10 cellular contexts compared by ENCODE assay signal in the genomic region with DNA sequence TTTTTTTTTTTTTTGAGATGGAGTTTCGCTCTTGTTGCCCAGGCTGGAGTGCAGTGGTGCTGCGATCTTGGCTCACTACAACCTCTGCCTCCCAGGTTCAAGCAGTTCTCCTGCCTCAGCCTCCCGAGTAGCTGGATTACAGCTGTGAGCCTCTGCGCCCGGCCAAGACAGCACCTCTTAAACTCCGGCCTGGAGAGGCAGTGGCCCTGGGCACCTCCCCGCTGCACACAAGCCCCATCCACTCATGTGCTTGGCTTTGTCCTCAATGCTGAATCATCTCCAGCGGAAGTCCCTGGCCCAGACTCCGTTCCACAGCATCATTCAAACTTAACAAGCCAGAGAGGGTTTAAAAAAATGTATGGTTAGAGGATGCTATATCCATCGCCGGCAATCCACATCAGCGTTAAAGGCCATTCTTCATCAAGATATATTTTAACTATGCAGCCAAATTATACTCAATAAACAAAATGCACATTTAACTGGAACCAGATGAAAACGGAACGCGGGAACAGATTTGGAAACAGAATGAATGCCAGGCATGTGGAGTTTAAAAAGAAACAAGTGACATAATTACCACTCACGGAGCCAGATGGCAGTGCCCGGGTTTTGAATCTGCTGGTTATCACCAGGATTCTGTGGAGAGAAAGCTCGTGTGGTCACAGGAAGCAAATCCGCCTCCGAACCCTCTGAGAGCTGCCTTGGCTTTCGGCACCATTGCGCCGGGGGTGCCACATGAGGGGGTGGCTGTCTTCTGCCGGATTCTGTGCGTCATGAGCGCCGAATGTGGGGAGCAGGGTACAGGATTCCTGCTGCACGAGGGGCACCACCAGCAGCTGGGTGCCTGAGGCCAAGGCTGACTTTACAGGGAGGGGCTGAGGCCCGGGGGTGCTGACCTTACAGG. TPM values are rescaled to one million over a fixed set of nuclear protein-coding genes. Genes with fewer than 3 reads are reported as not detected.
DNase-seq lines count a peak whose midpoint lies in the region; ATAC-seq and TF ChIP-seq lines count a peak whose summit lies in the region.
"Had no signal": no experiment of that assay in that cellular context is flagged by ENCODE, and none has a peak within 500 bp of the region (broad histone marks: within the 10 kb centered on the region; RNA-seq: fewer than 3 reads in every experiment).

No MANE protein-coding gene starts in this region.

- no peak overlapping the region for H3K4me3 Mint-ChIP-seq in H9

- TF ChIP-seq CTCF in AG09319 (IDR thresholded peaks at IDR 0.05; ENCODE audit: low read depth, low read length) (no peak), mammary epithelial cell (conservative IDR thresholded peaks at IDR 0.05 in 1 of 2, IDR thresholded peaks at IDR 0.05 in 1 of 2; ENCODE audit: extremely low read depth in 1 of 2, insufficient read depth in 1 of 2, low read depth in 1 of 2, low read length in 2 of 2) (no peak), esophagus muscularis mucosa (IDR thresholded peaks at IDR 0.05) (no peak), H9 (conservative IDR thresholded peaks at IDR 0.05) (no peak)

- no peaks in the 10 kb centered on the region for H3K23me2 ChIP-seq in H9 (ENCODE audit: insufficient read length, low read depth, low read length, poor library complexity, severe bottlenecking)

- no peaks in the 10 kb centered on the region for H3K79me1 ChIP-seq in H9 (ENCODE audit: insufficient read depth, low read depth, low read length, poor library complexity, severe bottlenecking)

- H3K36me3 ChIP-seq in mammary epithelial cell (ENCODE audit: insufficient read depth, low read length) (no peaks in the 10 kb centered on the region), esophagus muscularis mucosa (no peaks in the 10 kb centered on the region)

- no peak for ATAC-seq in HG03354 (IDR thresholded peaks at IDR 0.05; ENCODE audit: poor library complexity, severe bottlenecking, unreplicated experiment)

- no peaks in the 10 kb centered on the region for H3K27me3 ChIP-seq in mammary epithelial cell (ENCODE audit: insufficient read depth, low read length)
- H3K27me3 ChIP-seq in esophagus muscularis mucosa: peaks cover 0 to 38% (median 0%) of the 10 kb centered on the region in 4 donors
- no peaks in the 10 kb centered on the region for H3K27me3 ChIP-seq in H9 (ENCODE audit: insufficient read depth, low read length)

- peak overlapping the region in 1 of 3 experiments; percentile 35; a peak in 1 of 7 replicates for H3K27ac Mint-ChIP-seq in H9

- no peak overlapping the region for H2BK15ac ChIP-seq in H9 (ENCODE audit: low read depth, low read length)

- no peaks in the 10 kb centered on the region for H3K9me3 Mint-ChIP-seq in H9

- dilution Hi-C loops in mammary epithelial cell (cut with HindIII; ENCODE audit: low sequenced_read_pairs): loop anchor here (5.0 kb wide), 1 partner anchor 54 kb away; no protein-coding TSS in a partner anchor

- no peak for TF ChIP-seq POLR2A in esophagus muscularis mucosa (IDR thresholded peaks at IDR 0.05; ENCODE audit: low read depth)

- H4K20me1 ChIP-seq in mammary epithelial cell (ENCODE audit: insufficient read depth, low read length) (no peaks in the 10 kb centered on the region), H9 (ENCODE audit: control insufficient read depth, insufficient read depth, insufficient read length) (no peaks in the 10 kb centered on the region)

- H3K18ac ChIP-seq in H9 (ENCODE audit: insufficient read length, low read depth, low read length): no peak overlapping the region

- no peak overlapping the region for H2BK5ac ChIP-seq in H9 (ENCODE audit: insufficient read length, low read length)

- no TSS peak for BruUV-seq in mammary epithelial cell (replicated peaks; lab: Mats Ljungman, UMichigan)

- no peak overlapping the region for H4K91ac ChIP-seq in H9 (ENCODE audit: insufficient read length, low read depth, low read length)

- H3K4me3 ChIP-seq in mammary epithelial cell (replicated peaks in 1 of 3; ENCODE audit: insufficient read depth in 1 of 3, low read depth in 2 of 3, low read length in 3 of 3) (no peak overlapping the region), esophagus muscularis mucosa (no peak overlapping the region)

- H3K4me1 ChIP-seq in mammary epithelial cell (ENCODE audit: insufficient read depth, low read length) (no peaks in the 10 kb centered on the region), esophagus muscularis mucosa (no peaks in the 10 kb centered on the region), H9 (ENCODE audit: insufficient read depth, low read length) (no peaks in the 10 kb centered on the region)

- H3K27me3 Mint-ChIP-seq in H9 (ENCODE audit: low read depth): peaks cover 4% of the 10 kb centered on the region

- in situ Hi-C loops in mammary epithelial cell (cut with MboI; ENCODE audit: low sequenced_read_pairs in 2 of 2): no loop called here

- no peak for TF ChIP-seq EP300 in esophagus muscularis mucosa (IDR thresholded peaks at IDR 0.05)

- H2BK12ac ChIP-seq in H9 (ENCODE audit: insufficient read length, low read depth, low read length): no peak overlapping the region

- H2BK20ac ChIP-seq in H9 (ENCODE audit: low read depth, low read length, poor library complexity, severe bottlenecking): no peak overlapping the region

- H3K4ac ChIP-seq in H9 (ENCODE audit: low read depth, low read length): no peak overlapping the region

- no peak overlapping the region for H2BK120ac ChIP-seq in H9 (ENCODE audit: low read depth, low read length, poor library complexity, severe bottlenecking)

- H3K9me3 ChIP-seq in mammary epithelial cell (replicated peaks; ENCODE audit: insufficient read depth, low read length): peaks cover 21% of the 10 kb centered on the region
- no peaks in the 10 kb centered on the region for H3K9me3 ChIP-seq in esophagus muscularis mucosa
- no peaks in the 10 kb centered on the region for H3K9me3 ChIP-seq in H9 (ENCODE audit: control insufficient read depth, low read depth, low read length)

- no peak overlapping the region for H4K5ac ChIP-seq in H9 (ENCODE audit: insufficient read length, low read depth, low read length)

- H3T11ph ChIP-seq in H9 (ENCODE audit: low read length): no peak overlapping the region

- H3K4me2 ChIP-seq in mammary epithelial cell (ENCODE audit: insufficient read depth, low read depth, low read length) (no peak overlapping the region), H9 (ENCODE audit: insufficient read depth, insufficient read length, low read length) (no peak overlapping the region)

- H2AK5ac ChIP-seq in H9 (ENCODE audit: insufficient read length, low read length): no peak overlapping the region

- H3K56ac ChIP-seq in H9 (ENCODE audit: insufficient read length, low read depth, low read length): no peak overlapping the region

- no peaks in the 10 kb centered on the region for H3K36me3 Mint-ChIP-seq in H9 (ENCODE audit: insufficient read depth in 1 of 3, low read depth in 3 of 3)

- no peak overlapping the region for H3K14ac ChIP-seq in H9 (ENCODE audit: insufficient read depth, low read length)

- intact Hi-C loops in mammary epithelial cell (cut with micrococcal nuclease) (no loop called here), esophagus muscularis mucosa (cut with DNase I) (no loop called here)

- peak; percentile 89 for DNase-seq in AG09319 (ENCODE audit: extremely low read depth, low read depth)
- peak; percentile 20 for DNase-seq in LHCN-M2 (ENCODE audit: low read depth)
- DNase-seq in cerebellum (ENCODE audit: low spot score): peak; percentile 65
- peak; percentile 83 for DNase-seq in middle frontal gyrus (ENCODE audit: extremely low spot score, low spot score)
- DNase-seq in mammary epithelial cell: no peak
- DNase-seq in esophagus muscularis mucosa (ENCODE audit: extremely low spot score): no peak
- DNase-seq in H9: no peak
- DNase-seq: DND-41 had no signal

- CTCF ChIA-PET in mammary epithelial cell (lab: Charles Lee; ENCODE audit: low non-redundant PET): no interaction called here

- H4K8ac ChIP-seq in H9 (replicated peaks; ENCODE audit: insufficient read length, low read depth, low read length): no peak overlapping the region

- WGBS in mammary epithelial cell (ENCODE audit: low coverage, missing lambda C conversion rate): 68% methylated on average over 18 of the region's 29 CpGs
- 75% methylated on average over 22 of the region's 29 CpGs for WGBS in esophagus muscularis mucosa
- no CpG with 5 or more reads among the region's 29 CpGs for WGBS in H9 (ENCODE audit: extremely low coverage, insufficient read length, low lambda C conversion rate)

- H2AFZ ChIP-seq in mammary epithelial cell (ENCODE audit: low read depth, low read length) (no peak overlapping the region), H9 (ENCODE audit: low read length) (no peak overlapping the region)

- H3K27ac ChIP-seq in mammary epithelial cell (ENCODE audit: insufficient read depth, low read depth, low read length) (no peak overlapping the region), esophagus muscularis mucosa (replicated peaks in 1 of 4) (no peak overlapping the region), H9 (ENCODE audit: insufficient read length, low read depth, low read length) (no peak overlapping the region)

- H3K4me1 Mint-ChIP-seq in H9: peaks cover 2 to 12% of the 10 kb centered on the region in 2 experiments

- H3K23ac ChIP-seq in H9 (ENCODE audit: insufficient read length, low read depth, low read length): no peak overlapping the region

- H3K9ac ChIP-seq in mammary epithelial cell (ENCODE audit: insufficient read depth, low read length) (no peak overlapping the region), H9 (ENCODE audit: extremely low read depth, insufficient read length, low read length) (no peak overlapping the region)

- no peaks in the 10 kb centered on the region for H3K79me2 ChIP-seq in mammary epithelial cell (ENCODE audit: insufficient read depth, low read length)
- no peaks in the 10 kb centered on the region for H3K79me2 ChIP-seq in H9 (ENCODE audit: insufficient read depth, low read length)

RNA-seq across cellular contexts. Expression of a gene that starts 45.6 kb away (rescaled TPM):
- total RNA-seq in LHCN-M2 (2014; rRNA removed): not detected in 2 replicates
- 0.10 TPM for polyA plus RNA-seq in LHCN-M2 (2012)
- total RNA-seq in cerebellum: 5.2 TPM
- total RNA-seq in mammary epithelial cell: under 1 TPM in 1 of 2 donors, not detected in 1; 0.33 TPM
- not detected for polyA plus RNA-seq in mammary epithelial cell
- not detected for polyA minus RNA-seq in mammary epithelial cell
- 1 to 10 TPM in 1 of 4 donors, under 1 TPM in 3; under 0.01 to 1.3 (median 0.28) TPM for total RNA-seq in esophagus muscularis mucosa
- total RNA-seq in H9 (2021): 2.9 and 3.1 TPM in 2 replicates
- total RNA-seq: subcutaneous adipose tissue had no signal

Comparison
In these comparisons a context has a peak if more than half of its experiments do, and no peak if none do; other contexts are left out.
1. DNase-seq: peak in AG09319 (single experiment), LHCN-M2 (single experiment), cerebellum (single experiment) and middle frontal gyrus (single experiment); none in mammary epithelial cell (single experiment), esophagus muscularis mucosa (single experiment) and H9 (single experiment).